ENCODE assay signal across 22 cellular contexts in the genomic region with DNA sequence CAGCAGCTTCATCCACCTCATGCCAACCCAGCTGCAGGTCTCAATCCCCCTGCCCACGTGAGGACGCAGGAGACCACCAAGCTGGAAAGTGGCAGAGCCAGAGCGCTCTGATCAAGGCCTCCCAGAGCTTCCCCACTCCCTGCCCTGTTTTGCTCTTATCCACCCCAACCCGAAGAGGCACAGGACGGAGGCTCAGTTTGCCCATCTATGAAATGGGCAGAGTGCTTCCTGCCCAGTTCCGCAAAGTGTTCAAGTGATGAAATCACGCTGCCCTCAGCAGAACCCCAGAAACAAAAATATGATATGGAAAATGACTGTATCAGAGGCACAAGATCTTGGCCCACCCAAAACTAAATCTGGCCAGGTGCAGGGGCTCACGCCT. TPM values are rescaled to one million over a fixed set of nuclear protein-coding genes. Genes with fewer than 3 reads are reported as not detected.
A peak's percentile ranks its signal among the peaks of the same experiment; 100 is the strongest.
DNase-seq lines count a peak whose midpoint lies in the region; ATAC-seq, FAIRE-seq and TF ChIP-seq lines count a peak whose summit lies in the region.
"Had no signal": no experiment of that assay in that cellular context is flagged by ENCODE, and none has a peak within 500 bp of the region (broad histone marks: within the 10 kb centered on the region; RNA-seq: fewer than 3 reads in every experiment).

No MANE protein-coding gene starts in this region.

- ATAC-seq in A549 (no peak), pancreas (no peak), HG02973 (IDR thresholded peaks at IDR 0.05; ENCODE audit: unreplicated experiment) (no peak)

- CTCF ChIA-PET in A549 (lab: Yijun Ruan, JAX): interaction anchor here (0.9 to 18.5 kb wide), 4 partner anchors 5 to 27 kb away, joined by 4 to 771 read pairs (median 187); partner anchors contain the start of genes CDC42EP1 and LGALS2

- no peak overlapping the region for H3K4me2 ChIP-seq in A549

- in situ Hi-C loops in GM13977 (cut with MboI; ENCODE audit: low pct_unique_long_range_greater_than_20kb, low sequenced_read_pairs, unreplicated experiment): no loop called here

- POLR2A ChIA-PET in A549 (lab: Yijun Ruan, JAX): no interaction called here

- H3K9me3 ChIP-seq in A549 (no peaks in the 10 kb centered on the region), pancreas (no peaks in the 10 kb centered on the region)
- H3K9me3 ChIP-seq: SJCRH30 had no signal

- TF ChIP-seq RAD21 in A549 (conservative IDR thresholded peaks at IDR 0.05 in 1 of 2, IDR thresholded peaks at IDR 0.05 in 1 of 2): no peak

- intact Hi-C loops in pancreas (cut with DNase I): no loop called here

- H3K4me1 Mint-ChIP-seq in HFFc6 (ENCODE audit: low read depth): peaks cover 16% of the 10 kb centered on the region

- H3K4me3 Mint-ChIP-seq in HFFc6: no peak overlapping the region
- H3K4me3 Mint-ChIP-seq: CD4-positive, alpha-beta T cell had no signal

- DNase-seq in A549 (ENCODE audit: low read depth in 1 of 2, low spot score in 1 of 2) (no peak), HFFc6 (no peak), pancreas (peak in 1 of 6 donors; percentile 42), GM13977 (ENCODE audit: low spot score) (no peak)
- DNase-seq in stimulated activated CD4-positive, alpha-beta T cell treated with anti-CD3 and anti-CD28 coated beads, Interleukin-12 subunit alpha, Interleukin-12 subunit beta, amount 100 ng/mL, for 4 hours: no peak
- DNase-seq: CD4-positive, alpha-beta T cell; DMS53; GOT3; MM.1S; NCI-H1092; NCI-H1436 treated with DMSO at 0.1 percent for 48 hours; NCI-H2029 treated with DMSO at 0.1 percent for 48 hours; NCI-H2171 treated with DMSO at 0.1 percent for 48 hours; SJCRH30 had no signal

- TF ChIP-seq EP300 in A549 (IDR thresholded peaks at IDR 0.05): no peak

- FAIRE-seq in A549 (lab: Jason Lieb, UNC) (no peak), pancreas (lab: Jason Lieb, UNC) (no peak)
- FAIRE-seq: GM12878, HTR-8/SVneo had no signal

- peaks cover 0 to 9% (median 0%) of the 10 kb centered on the region in 3 donors for H3K36me3 ChIP-seq in pancreas

- no peaks in the 10 kb centered on the region for H3K9me3 Mint-ChIP-seq in HFFc6
- H3K9me3 Mint-ChIP-seq: CD4-positive, alpha-beta T cell had no signal

- H3K27me3 ChIP-seq in pancreas: no peaks in the 10 kb centered on the region
- H3K27me3 ChIP-seq: SJCRH30 had no signal

- peaks cover 11% of the 10 kb centered on the region for H3K27me3 Mint-ChIP-seq in HFFc6 (ENCODE audit: insufficient read depth)
- H3K27me3 Mint-ChIP-seq: CD4-positive, alpha-beta T cell had no signal

- no peak for TF ChIP-seq POLR2A in A549 (IDR thresholded peaks at IDR 0.05; ENCODE audit: low read length)

- H3K4me3 ChIP-seq in A549: no peak overlapping the region
- H3K4me3 ChIP-seq in pancreas: no peak overlapping the region
- H3K4me3 ChIP-seq: GM12878, SJCRH30 had no signal

- 91% methylated on average over 8 of the region's 8 CpGs for WGBS in A549 (ENCODE audit: missing lambda C conversion rate)
- 72 to 84% methylated on average over 8 of the region's 8 CpGs for WGBS in pancreas, 2 donors

- H3K27ac Mint-ChIP-seq in HFFc6: peak overlapping the region; percentile 12; the same call in 1 of the 2 replicates
- H3K27ac Mint-ChIP-seq: CD4-positive, alpha-beta T cell had no signal

- H3K36me3 Mint-ChIP-seq in HFFc6 (ENCODE audit: low read depth): peaks cover 9% of the 10 kb centered on the region

- TF ChIP-seq CTCF in A549 (IDR thresholded peaks at IDR 0.05): no peak
- no peak for TF ChIP-seq CTCF in HFFc6 (IDR thresholded peaks at IDR 0.05)
- no peak for TF ChIP-seq CTCF in pancreas (IDR thresholded peaks at IDR 0.05)
- no peak for TF ChIP-seq CTCF in GM13977 (IDR thresholded peaks at IDR 0.05; ENCODE audit: extremely low read depth, insufficient read depth, missing control alignments)

- H3K4me1 ChIP-seq in A549: peaks cover 32% of the 10 kb centered on the region
- H3K4me1 ChIP-seq in pancreas: peaks cover 43 to 61% (median 55%) of the 10 kb centered on the region in 3 donors
- H3K4me1 ChIP-seq: SJCRH30 had no signal

- H3K27ac ChIP-seq in A549 (no peak overlapping the region), cingulate gyrus (ENCODE audit: low read depth, low read length) (peak overlapping the region; percentile 65), pancreas (peak overlapping the region in 3 of 4 donors; percentile 93 to 98 (median 97))
- H3K27ac ChIP-seq: SJCRH30 had no signal

TF ChIP-seq in A549, 52 proteins besides CTCF, POLR2A, EP300 and RAD21:
- TF ChIP-seq, protein P1, sequence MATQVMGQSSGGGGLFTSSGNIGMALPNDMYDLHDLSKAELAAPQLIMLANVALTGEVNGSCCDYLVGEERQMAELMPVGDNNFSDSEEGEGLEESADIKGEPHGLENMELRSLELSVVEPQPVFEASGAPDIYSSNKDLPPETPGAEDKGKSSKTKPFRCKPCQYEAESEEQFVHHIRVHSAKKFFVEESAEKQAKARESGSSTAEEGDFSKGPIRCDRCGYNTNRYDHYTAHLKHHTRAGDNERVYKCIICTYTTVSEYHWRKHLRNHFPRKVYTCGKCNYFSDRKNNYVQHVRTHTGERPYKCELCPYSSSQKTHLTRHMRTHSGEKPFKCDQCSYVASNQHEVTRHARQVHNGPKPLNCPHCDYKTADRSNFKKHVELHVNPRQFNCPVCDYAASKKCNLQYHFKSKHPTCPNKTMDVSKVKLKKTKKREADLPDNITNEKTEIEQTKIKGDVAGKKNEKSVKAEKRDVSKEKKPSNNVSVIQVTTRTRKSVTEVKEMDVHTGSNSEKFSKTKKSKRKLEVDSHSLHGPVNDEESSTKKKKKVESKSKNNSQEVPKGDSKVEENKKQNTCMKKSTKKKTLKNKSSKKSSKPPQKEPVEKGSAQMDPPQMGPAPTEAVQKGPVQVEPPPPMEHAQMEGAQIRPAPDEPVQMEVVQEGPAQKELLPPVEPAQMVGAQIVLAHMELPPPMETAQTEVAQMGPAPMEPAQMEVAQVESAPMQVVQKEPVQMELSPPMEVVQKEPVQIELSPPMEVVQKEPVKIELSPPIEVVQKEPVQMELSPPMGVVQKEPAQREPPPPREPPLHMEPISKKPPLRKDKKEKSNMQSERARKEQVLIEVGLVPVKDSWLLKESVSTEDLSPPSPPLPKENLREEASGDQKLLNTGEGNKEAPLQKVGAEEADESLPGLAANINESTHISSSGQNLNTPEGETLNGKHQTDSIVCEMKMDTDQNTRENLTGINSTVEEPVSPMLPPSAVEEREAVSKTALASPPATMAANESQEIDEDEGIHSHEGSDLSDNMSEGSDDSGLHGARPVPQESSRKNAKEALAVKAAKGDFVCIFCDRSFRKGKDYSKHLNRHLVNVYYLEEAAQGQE (IDR thresholded peaks at IDR 0.05): no peak
- TF ChIP-seq JUN (IDR thresholded peaks at IDR 0.05) (no peak), TP53 (CRISPR knock-in tag; IDR thresholded peaks at IDR 0.05) (no peak), KDM1A (IDR thresholded peaks at IDR 0.05; ENCODE audit: low read depth) (peak; percentile 65; the same call in 1 of the 2 replicates), CHD4 (IDR thresholded peaks at IDR 0.05; ENCODE audit: borderline replicate concordance) (no peak), HDAC2 (IDR thresholded peaks at IDR 0.05) (0 out of 2 replicates have a peak, but pooled peaks have one; percentile 27)

RNA-seq across cellular contexts. Expression of gene LGALS2, which starts 7.9 kb away (rescaled TPM):
- 1.1 and 2.0 TPM in 2 replicates for polyA plus RNA-seq in A549 (2011; rRNA removed)
- polyA plus RNA-seq in A549 (2012; cell fraction: cytosol; rRNA removed): 0.22 and 0.39 TPM in 2 replicates
- polyA plus RNA-seq in A549 (2012; cell fraction: nucleus; rRNA removed): 0.14 TPM in 1 of 2 replicates, not detected in the other
- polyA plus RNA-seq in A549 (2017; fragmentation: RNase III; extraction: RNeasy Plus Mini Kit Qiagen cat#74134 plus additional on column Dnase treatment): 0.45 to 0.75 TPM (median 0.63 TPM) in 3 replicates
- polyA minus RNA-seq in A549 (2011; rRNA and poly(A)+ RNA removed): not detected in 2 replicates
- total RNA-seq in HFFc6 (2021; fragmentation: NEBNext Ultra II Directional; extraction: Animal tissue kit (Norgen Biotek cat#: 25700)): not detected
- total RNA-seq in pancreas: 10 to 100 TPM; 16.0 to 99.5 (median 40.9) TPM
- polyA plus RNA-seq in pancreas: 10 to 100 TPM; 26.2 to 61.7 TPM
- total RNA-seq: A172, LHCN-M2, NCI-H460, SJCRH30 had no signal
- polyA plus RNA-seq: BJ had no signal

RNA-seq across cellular contexts. Expression of gene CDC42EP1, which starts 11.7 kb away (rescaled TPM):
- polyA plus RNA-seq in A549 (2011; rRNA removed) (12.2 and 16.0 TPM in 2 replicates), A549 (2017; fragmentation: RNase III; extraction: RNeasy Plus Mini Kit Qiagen cat#74134 plus additional on column Dnase treatment) (20.2 to 21.5 TPM (median 20.3 TPM) in 3 replicates), pancreas (10 to 100 TPM; 78.2 to 79.0 TPM)
- polyA plus RNA-seq in A549 (2012; cell fraction: cytosol; rRNA removed): 23.4 and 33.7 TPM in 2 replicates
- 21.3 and 29.9 TPM in 2 replicates for polyA plus RNA-seq in A549 (2012; cell fraction: nucleus; rRNA removed)
- polyA minus RNA-seq in A549 (2011; rRNA and poly(A)+ RNA removed): 9.8 and 15.0 TPM in 2 replicates
- total RNA-seq in HFFc6 (2021; fragmentation: NEBNext Ultra II Directional; extraction: Animal tissue kit (Norgen Biotek cat#: 25700)): 100 to 1,000 TPM in 3 of 6 experiments, 10 to 100 TPM in 3; 88.3 to 104 (median 97.2) TPM
- 100 to 1,000 TPM in 2 of 6 donors, 10 to 100 TPM in 4; 68.8 to 139 (median 96.1) TPM for total RNA-seq in pancreas
- total RNA-seq: CD4-positive, alpha-beta T cell had no signal

RNA-seq across cellular contexts. Expression of gene GGA1, which starts 36.7 kb away (rescaled TPM):
- polyA plus RNA-seq in A549 (2011; rRNA removed): 20.5 and 22.0 TPM in 2 replicates
- 25.4 and 29.6 TPM in 2 replicates for polyA plus RNA-seq in A549 (2012; cell fraction: cytosol; rRNA removed)
- polyA plus RNA-seq in A549 (2012; cell fraction: nucleus; rRNA removed): 116 and 166 TPM in 2 replicates
- polyA plus RNA-seq in A549 (2017; fragmentation: RNase III; extraction: RNeasy Plus Mini Kit Qiagen cat#74134 plus additional on column Dnase treatment): 23.5 to 28.4 TPM (median 26.1 TPM) in 3 replicates
- 18.1 and 19.4 TPM in 2 replicates for polyA minus RNA-seq in A549 (2011; rRNA and poly(A)+ RNA removed)
- 10 to 100 TPM; 37.5 to 45.4 (median 41.5) TPM for total RNA-seq in HFFc6 (2021; fragmentation: NEBNext Ultra II Directional; extraction: Animal tissue kit (Norgen Biotek cat#: 25700))
- total RNA-seq in pancreas: 10 to 100 TPM; 17.9 to 36.4 (median 21.5) TPM
- polyA plus RNA-seq in pancreas: 10 to 100 TPM; 81.5 to 84.9 TPM

RNA-seq across cellular contexts. Expression of gene CARD10, which starts 52.8 kb away (rescaled TPM):
- polyA plus RNA-seq in A549 (2011; rRNA removed) (8.3 and 11.1 TPM in 2 replicates), A549 (2017; fragmentation: RNase III; extraction: RNeasy Plus Mini Kit Qiagen cat#74134 plus additional on column Dnase treatment) (14.1 to 16.1 TPM (median 15.3 TPM) in 3 replicates), pancreas (10 to 100 TPM; 29.9 to 30.2 TPM)
- polyA plus RNA-seq in A549 (2012; cell fraction: cytosol; rRNA removed): 16.0 and 23.0 TPM in 2 replicates
- 52.8 and 67.1 TPM in 2 replicates for polyA plus RNA-seq in A549 (2012; cell fraction: nucleus; rRNA removed)
- 12.5 and 17.6 TPM in 2 replicates for polyA minus RNA-seq in A549 (2011; rRNA and poly(A)+ RNA removed)
- total RNA-seq in HFFc6 (2021; fragmentation: NEBNext Ultra II Directional; extraction: Animal tissue kit (Norgen Biotek cat#: 25700)): 1 to 10 TPM; 4.4 to 5.6 (median 4.8) TPM
- total RNA-seq in pancreas: 10 to 100 TPM in 4 of 6 donors, 1 to 10 TPM in 2; 9.9 to 20.6 (median 11.5) TPM

Comparison
In these comparisons a context has a peak if more than half of its experiments do, and no peak if none do; other contexts are left out.
1. H3K27ac ChIP-seq: peak in cingulate gyrus (single experiment) and pancreas (3 of 4); none in A549 (0 of 2).
2. RNA of gene LGALS2, which starts 7.9 kb away (total RNA-seq): 16.0 to 99.5 TPM in pancreas; not detected in HFFc6; every median in the first group is over 10 times any median in the second.